In the genomic region with DNA sequence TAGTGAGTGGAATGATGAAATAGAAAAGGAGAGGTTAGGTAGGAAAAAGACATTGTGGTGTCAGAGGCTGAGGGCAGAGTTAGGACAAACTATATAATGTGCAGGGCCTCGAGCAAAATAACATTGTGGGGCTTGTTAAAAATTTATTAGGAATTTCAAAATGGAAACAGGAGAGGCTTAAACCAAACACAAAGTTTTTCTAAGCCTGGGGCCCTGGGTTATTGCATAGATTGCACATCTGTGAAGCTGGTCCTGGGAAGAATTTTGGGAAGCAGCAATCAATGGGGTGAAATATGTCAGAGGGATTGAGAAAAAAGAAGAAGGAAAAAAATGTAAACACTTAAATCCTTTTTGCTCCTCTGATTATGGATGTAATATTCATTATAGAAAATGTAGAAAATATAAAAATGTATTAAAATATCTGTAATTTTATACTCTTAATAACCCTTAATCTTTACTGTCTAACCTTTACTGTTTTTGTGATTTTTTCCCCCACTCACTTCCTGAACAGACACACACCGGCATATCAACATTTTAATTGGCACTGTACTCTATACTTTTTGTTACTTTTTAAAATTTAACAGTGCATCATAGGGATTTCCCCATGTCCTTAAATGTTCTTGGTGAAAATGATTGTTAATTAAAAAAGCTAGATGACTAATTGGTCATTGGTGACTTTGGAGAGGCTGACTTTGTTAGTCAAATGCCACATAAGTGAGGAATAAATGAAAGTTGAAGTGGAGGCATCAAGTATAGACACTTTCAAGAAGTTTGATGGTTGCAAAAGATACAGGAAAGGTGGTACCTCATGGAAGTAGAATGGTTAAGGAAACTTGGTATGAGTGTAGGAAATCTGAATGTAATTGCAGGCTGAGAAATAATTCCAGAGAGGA, we compare ENCODE assay signal across 38 cellular contexts.
"Had no signal": no experiment of that assay in that cellular context is flagged by ENCODE, and none has a peak within 500 bp of the region (broad histone marks: within the 10 kb centered on the region; RNA-seq: fewer than 3 reads in every experiment).

No MANE protein-coding gene starts in this region.

- H3K27ac ChIP-seq: ascending aorta, cardiac muscle cell, Peyer's patch, VCaP had no signal

- H3K27me3 Mint-ChIP-seq: activated B cell treated with CpG ODN at 0.5 μM for 24 hours; activated CD4-positive, alpha-beta memory T cell treated with anti-CD3 and anti-CD28 coated beads for 36 hours; activated naive CD4-positive, alpha-beta T cell treated with anti-CD3 and anti-CD28 coated beads, Interleukin-2, amount 10 ng/mL, durations not matched to agents 7 days and 5 days; activated naive CD8-positive, alpha-beta T cell; central memory CD8-positive, alpha-beta T cell had no signal

- H3K9me3 ChIP-seq: ascending aorta, Peyer's patch had no signal

- H3K4me3 ChIP-seq: ascending aorta, cardiac muscle cell, Peyer's patch had no signal

- H3K4me1 Mint-ChIP-seq: activated naive CD4-positive, alpha-beta T cell treated with anti-CD3 and anti-CD28 coated beads, Interleukin-2, amount 10 ng/mL, durations not matched to agents 7 days and 5 days; central memory CD8-positive, alpha-beta T cell had no signal

- H3K36me3 ChIP-seq: ascending aorta, cardiac muscle cell, Peyer's patch had no signal

- H3K36me3 Mint-ChIP-seq: activated CD4-positive, alpha-beta memory T cell treated with anti-CD3 and anti-CD28 coated beads for 36 hours; activated naive CD4-positive, alpha-beta T cell treated with anti-CD3 and anti-CD28 coated beads, Interleukin-2, amount 10 ng/mL, durations not matched to agents 7 days and 5 days; activated naive CD8-positive, alpha-beta T cell had no signal

- ATAC-seq: Right ventricle myocardium inferior had no signal

- H3K9me3 Mint-ChIP-seq: activated B cell treated with CpG ODN at 0.5 μM for 24 hours; activated CD4-positive, alpha-beta memory T cell treated with anti-CD3 and anti-CD28 coated beads for 36 hours; activated naive CD4-positive, alpha-beta T cell treated with anti-CD3 and anti-CD28 coated beads, Interleukin-2, amount 10 ng/mL, durations not matched to agents 7 days and 5 days; activated T-cell treated with anti-CD3 and anti-CD28 coated beads, Interleukin-2, amount 50 U/mL, for 4 hours; central memory CD8-positive, alpha-beta T cell had no signal

- DNase-seq: activated B cell treated with CpG ODN at 0.5 μM for 24 hours; activated CD4-positive, alpha-beta memory T cell treated with anti-CD3 and anti-CD28 coated beads for 36 hours; activated CD4-positive, alpha-beta T cell treated with anti-CD3 and anti-CD28 coated beads for 4 hours; activated CD4-positive, alpha-beta T cell treated with anti-CD3 and anti-CD28 coated beads, Interleukin-2, amount 50 U/mL, for 1 hour; activated CD4-positive, CD25-positive, alpha-beta regulatory T cell treated with anti-CD3 and anti-CD28 coated beads, Interleukin-2, amount 50 U/mL, for 72 hours; activated CD8-positive, alpha-beta memory T cell treated with anti-CD3 and anti-CD28 coated beads, Interleukin-2, amount 50 U/mL, for 4 hours; activated gamma-delta T cell treated with Interleukin-2 at 50 U/mL for 16 hours; activated naive CD4-positive, alpha-beta T cell treated with anti-CD3 and anti-CD28 coated beads, Interleukin-2, amount 10 ng/mL, durations not matched to agents 7 days and 5 days; activated T-cell treated with anti-CD3 and anti-CD28 coated beads for 4 hours; activated T-cell treated with anti-CD3 and anti-CD28 coated beads, Interleukin-2, amount 50 U/mL, for 4 hours; amygdala; Kasumi-1; KBM-7; MM.1S; MV-4-11; NCI-H1092; NCI-H1417; NCI-H146; NCI-H187; NCI-H2029 treated with DMSO at 0.1 percent for 48 hours; NCI-H2107; NCI-H2171 treated with DMSO at 0.1 percent for 48 hours; NCI-H2227 treated with DMSO at 0.1 percent for 48 hours; NCI-H446 treated with DMSO at 0.1 percent for 48 hours; NCI-H524 treated with DMSO at 0.1 percent for 48 hours; Peyer's patch; RPMI8226; SIG-M5; SW 1271; T-helper 1 cell; T-helper 9 cell had no signal

- H3K27me3 ChIP-seq: ascending aorta, cardiac muscle cell, Peyer's patch had no signal

- H3K4me3 Mint-ChIP-seq: activated B cell treated with CpG ODN at 0.5 μM for 24 hours; activated CD4-positive, alpha-beta memory T cell treated with anti-CD3 and anti-CD28 coated beads for 36 hours; activated naive CD4-positive, alpha-beta T cell treated with anti-CD3 and anti-CD28 coated beads, Interleukin-2, amount 10 ng/mL, durations not matched to agents 7 days and 5 days; activated naive CD8-positive, alpha-beta T cell; activated T-cell treated with anti-CD3 and anti-CD28 coated beads, Interleukin-2, amount 50 U/mL, for 4 hours; activated T-helper 1 cell treated with anti-CD3 and anti-CD28 coated beads, Interleukin-12 subunit alpha, Interleukin-12 subunit beta, Interleukin-2, Interleukin-4 antibody, amounts not matched to agents 30 ng/mL and 10 ng/mL and 1 ng/mL, durations not matched to agents 14 hours and 24 hours and 36 hours; central memory CD8-positive, alpha-beta T cell had no signal

- H3K4me1 ChIP-seq: Peyer's patch had no signal

- H3K27ac Mint-ChIP-seq: activated B cell treated with CpG ODN at 0.5 μM for 24 hours; activated CD4-positive, alpha-beta memory T cell treated with anti-CD3 and anti-CD28 coated beads for 36 hours; activated naive CD4-positive, alpha-beta T cell treated with anti-CD3 and anti-CD28 coated beads, Interleukin-2, amount 10 ng/mL, durations not matched to agents 7 days and 5 days; activated naive CD8-positive, alpha-beta T cell; activated T-helper 1 cell treated with anti-CD3 and anti-CD28 coated beads, Interleukin-12 subunit alpha, Interleukin-12 subunit beta, Interleukin-2, Interleukin-4 antibody, amounts not matched to agents 30 ng/mL and 10 ng/mL and 1 ng/mL, durations not matched to agents 14 hours and 24 hours and 36 hours had no signal
